1 cellular context compared by ENCODE assay signal in the genomic region with DNA sequence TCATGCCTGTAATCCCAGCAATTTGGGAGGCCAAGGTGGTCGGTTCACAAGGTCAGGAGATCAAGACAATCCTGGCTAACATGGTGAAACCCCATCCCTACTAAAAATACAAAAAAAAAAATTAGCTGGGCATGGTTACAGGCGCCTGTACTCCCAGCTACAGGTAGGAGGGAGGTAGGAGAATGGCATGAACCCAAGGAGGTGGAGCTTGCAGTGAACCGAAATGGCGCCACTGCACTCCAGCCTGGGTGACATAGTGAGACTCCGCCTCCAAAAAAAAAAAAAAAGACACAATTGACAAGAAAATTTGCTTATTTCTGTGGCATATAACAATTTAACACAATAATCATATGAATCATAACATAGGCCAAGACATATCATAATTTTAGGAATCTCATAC.
A peak's percentile ranks its signal among the peaks of the same experiment; 100 is the strongest.
TF ChIP-seq lines count a peak whose summit lies in the region.

No MANE protein-coding gene starts in this region.

TF ChIP-seq in K562, 482 proteins besides CTCF, POLR2A, EP300 and RAD21 (continued from another document):
- TF ChIP-seq, protein P1, sequence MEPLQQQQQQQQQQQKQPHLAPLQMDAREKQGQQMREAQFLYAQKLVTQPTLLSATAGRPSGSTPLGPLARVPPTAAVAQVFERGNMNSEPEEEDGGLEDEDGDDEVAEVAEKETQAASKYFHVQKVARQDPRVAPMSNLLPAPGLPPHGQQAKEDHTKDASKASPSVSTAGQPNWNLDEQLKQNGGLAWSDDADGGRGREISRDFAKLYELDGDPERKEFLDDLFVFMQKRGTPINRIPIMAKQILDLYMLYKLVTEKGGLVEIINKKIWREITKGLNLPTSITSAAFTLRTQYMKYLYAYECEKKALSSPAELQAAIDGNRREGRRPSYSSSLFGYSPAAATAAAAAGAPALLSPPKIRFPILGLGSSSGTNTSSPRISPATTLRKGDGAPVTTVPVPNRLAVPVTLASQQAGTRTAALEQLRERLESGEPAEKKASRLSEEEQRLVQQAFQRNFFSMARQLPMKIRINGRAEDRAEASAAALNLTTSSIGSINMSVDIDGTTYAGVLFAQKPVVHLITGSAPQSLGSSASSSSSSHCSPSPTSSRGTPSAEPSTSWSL (CRISPR knock-in tag; IDR thresholded peaks at IDR 0.05; ENCODE audit: borderline replicate concordance): no peak
- TF ChIP-seq NFE2 (IDR thresholded peaks at IDR 0.05; ENCODE audit: low read depth): no peak
- no peak for TF ChIP-seq YY1 (IDR thresholded peaks at IDR 0.05; ENCODE audit: borderline replicate concordance in 1 of 3, control insufficient read depth in 1 of 3, extremely low read depth in 1 of 3, insufficient read depth in 3 of 3, insufficient read length in 1 of 3, insufficient replicate concordance in 2 of 3, low read depth in 1 of 3, low read length in 2 of 3)
- TF ChIP-seq ZNF175 (CRISPR knock-in tag; IDR thresholded peaks at IDR 0.05; ENCODE audit: low read depth): no peak
- no peak for TF ChIP-seq BMI1 (IDR thresholded peaks at IDR 0.05; ENCODE audit: low read length)
- TF ChIP-seq, protein P2, sequence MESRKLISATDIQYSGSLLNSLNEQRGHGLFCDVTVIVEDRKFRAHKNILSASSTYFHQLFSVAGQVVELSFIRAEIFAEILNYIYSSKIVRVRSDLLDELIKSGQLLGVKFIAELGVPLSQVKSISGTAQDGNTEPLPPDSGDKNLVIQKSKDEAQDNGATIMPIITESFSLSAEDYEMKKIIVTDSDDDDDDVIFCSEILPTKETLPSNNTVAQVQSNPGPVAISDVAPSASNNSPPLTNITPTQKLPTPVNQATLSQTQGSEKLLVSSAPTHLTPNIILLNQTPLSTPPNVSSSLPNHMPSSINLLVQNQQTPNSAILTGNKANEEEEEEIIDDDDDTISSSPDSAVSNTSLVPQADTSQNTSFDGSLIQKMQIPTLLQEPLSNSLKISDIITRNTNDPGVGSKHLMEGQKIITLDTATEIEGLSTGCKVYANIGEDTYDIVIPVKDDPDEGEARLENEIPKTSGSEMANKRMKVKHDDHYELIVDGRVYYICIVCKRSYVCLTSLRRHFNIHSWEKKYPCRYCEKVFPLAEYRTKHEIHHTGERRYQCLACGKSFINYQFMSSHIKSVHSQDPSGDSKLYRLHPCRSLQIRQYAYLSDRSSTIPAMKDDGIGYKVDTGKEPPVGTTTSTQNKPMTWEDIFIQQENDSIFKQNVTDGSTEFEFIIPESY (CRISPR knock-in tag; IDR thresholded peaks at IDR 0.05): peak; percentile 86
- TF ChIP-seq BHLHE40 (IDR thresholded peaks at IDR 0.05; ENCODE audit: low read length): no peak
- TF ChIP-seq ZNF140 (CRISPR knock-in tag; IDR thresholded peaks at IDR 0.05): no peak
- TF ChIP-seq SNRNP70 (optimal IDR thresholded peaks at IDR 0.05; ENCODE audit: low read depth, low read length): no peak
- no peak for TF ChIP-seq ZBTB17 (CRISPR knock-in tag; IDR thresholded peaks at IDR 0.05)
